In genomic region chr17:81392909-81393654, GRCh38 we compare ENCODE assay signal across 8 cellular contexts. TPM values are rescaled to one million over a fixed set of nuclear protein-coding genes. Genes with fewer than 3 reads are reported as not detected.
DNase-seq lines count a peak whose midpoint lies in the region; ATAC-seq and TF ChIP-seq lines count a peak whose summit lies in the region.

No MANE protein-coding gene starts in this region.

- intact Hi-C loops in PC-9 (cut with micrococcal nuclease; ENCODE audit: unreplicated experiment): loop anchor here (10.0 kb wide), 1 partner anchor 172 kb away; no protein-coding TSS in a partner anchor
- intact Hi-C loops in CD4-positive, alpha-beta T cell (cut with DNase I, micrococcal nuclease): no loop called here

- H3K4me1 Mint-ChIP-seq in CD4-positive, alpha-beta T cell (ENCODE audit: low read depth): peaks cover 23% of the 10 kb centered on the region
- peaks cover 5% of the 10 kb centered on the region for H3K4me1 Mint-ChIP-seq in stimulated activated memory B cell treated with anti-CD40 and anti-IgM and Interleukin-4, amounts not matched to agents 10 μg/mL and 1 μg/mL and 100 μg/mL, for 72 hours

- DNase-seq in EH (ENCODE audit: low read depth) (peak; percentile 25), PC-9 (no peak), fibroblast of mammary gland (ENCODE audit: low read depth) (no peak), activated T-cell treated with anti-CD3 and anti-CD28 coated beads for 4 hours (no peak)
- no peak for DNase-seq in CD4-positive, alpha-beta T cell

- peaks cover 15% of the 10 kb centered on the region for H3K4me1 ChIP-seq in PC-9 (replicated peaks; ENCODE audit: insufficient read depth)
- peaks cover 20% of the 10 kb centered on the region for H3K4me1 ChIP-seq in parathyroid adenoma

- no TSS peak for BruUV-seq in PC-9 (replicated peaks; lab: Mats Ljungman, UMichigan)

- no peaks in the 10 kb centered on the region for H3K9me2 ChIP-seq in PC-9 (ENCODE audit: insufficient read depth)

- POLR2A ChIA-PET in PC-9 (lab: Charles Lee; ENCODE audit: unreplicated experiment): interaction anchor here (0.6 to 1.0 kb wide), 3 partner anchors 59 to 113 kb away, joined by 3 to 5 read pairs (median 4); no protein-coding TSS in a partner anchor
- POLR2A ChIA-PET in CD4-positive, alpha-beta T cell (lab: Charles Lee): interaction anchor here (2.4 kb wide), 1 partner anchor 116 kb away, joined by 8 read pairs; no protein-coding TSS in a partner anchor

- no peaks in the 10 kb centered on the region for H4K20me1 ChIP-seq in PC-9 (ENCODE audit: insufficient read depth)

- no peaks in the 10 kb centered on the region for H3K9me3 ChIP-seq in PC-9 (ENCODE audit: insufficient read depth, low read depth)
- no peaks in the 10 kb centered on the region for H3K9me3 ChIP-seq in parathyroid adenoma (ENCODE audit: control insufficient read depth, low read length)
- H3K9me3 ChIP-seq in CD4-positive, alpha-beta T cell (ENCODE audit: control insufficient read depth, low read length): no peaks in the 10 kb centered on the region

- H3K4me3 ChIP-seq in PC-9: peak overlapping the region; percentile 63
- peak overlapping the region; percentile 52 for H3K4me3 ChIP-seq in fibroblast of mammary gland (ENCODE audit: control insufficient read depth, low read depth, low read length)
- H3K4me3 ChIP-seq in parathyroid adenoma (ENCODE audit: low read depth, low read length): peak overlapping the region; percentile 61

- H3K27me3 ChIP-seq in PC-9 (ENCODE audit: insufficient read depth, low read depth) (no peaks in the 10 kb centered on the region), parathyroid adenoma (ENCODE audit: control insufficient read depth, insufficient read depth, low read length) (no peaks in the 10 kb centered on the region)
- H3K27me3 ChIP-seq in CD4-positive, alpha-beta T cell (ENCODE audit: control insufficient read depth, insufficient read depth, low read length): peaks cover 91% of the 10 kb centered on the region

- no peak overlapping the region for H3K4me3 Mint-ChIP-seq in CD4-positive, alpha-beta T cell
- no peak overlapping the region for H3K4me3 Mint-ChIP-seq in stimulated activated memory B cell treated with anti-CD40 and anti-IgM and Interleukin-4, amounts not matched to agents 10 μg/mL and 1 μg/mL and 100 μg/mL, for 72 hours

- TF ChIP-seq CTCF in PC-9 (conservative IDR thresholded peaks at IDR 0.05): no peak
- no peak for TF ChIP-seq CTCF in fibroblast of mammary gland (conservative IDR thresholded peaks at IDR 0.05; ENCODE audit: control insufficient read depth, insufficient read depth, low read depth, low read length)
- TF ChIP-seq CTCF in parathyroid adenoma (IDR thresholded peaks at IDR 0.05): no peak
- TF ChIP-seq CTCF in CD4-positive, alpha-beta T cell (IDR thresholded peaks at IDR 0.05): no peak

- CTCF ChIA-PET in PC-9 (lab: Charles Lee): no interaction called here
- CTCF ChIA-PET in CD4-positive, alpha-beta T cell (lab: Charles Lee): interaction anchor here (1.1 kb wide), 1 partner anchor 101 kb away, joined by 3 read pairs; no protein-coding TSS in a partner anchor

- H3F3A ChIP-seq in PC-9 (ENCODE audit: insufficient read depth, low read depth): peaks cover 7% of the 10 kb centered on the region; the same call in 1 of the 2 replicates

- H3K79me2 ChIP-seq in PC-9 (ENCODE audit: low read depth) (peaks cover 36% of the 10 kb centered on the region), parathyroid adenoma (peaks cover under 1% of the 10 kb centered on the region)

- no peaks in the 10 kb centered on the region for H3K9me3 Mint-ChIP-seq in CD4-positive, alpha-beta T cell
- H3K9me3 Mint-ChIP-seq in stimulated activated memory B cell treated with anti-CD40 and anti-IgM and Interleukin-4, amounts not matched to agents 10 μg/mL and 1 μg/mL and 100 μg/mL, for 72 hours: no peaks in the 10 kb centered on the region

- no peak overlapping the region for H3K27ac ChIP-seq in PC-9
- H3K27ac ChIP-seq in parathyroid adenoma: peak overlapping the region; percentile 81
- no peak overlapping the region for H3K27ac ChIP-seq in CD4-positive, alpha-beta T cell (ENCODE audit: low read depth, low read length)

- H2AFZ ChIP-seq in PC-9: peak overlapping the region; percentile 60; the same call in 1 of the 2 replicates
- peak overlapping the region; percentile 30 for H2AFZ ChIP-seq in parathyroid adenoma

- H3K27me3 Mint-ChIP-seq in CD4-positive, alpha-beta T cell: peaks cover 67% of the 10 kb centered on the region
- peaks cover 65% of the 10 kb centered on the region for H3K27me3 Mint-ChIP-seq in stimulated activated memory B cell treated with anti-CD40 and anti-IgM and Interleukin-4, amounts not matched to agents 10 μg/mL and 1 μg/mL and 100 μg/mL, for 72 hours

- no peaks in the 10 kb centered on the region for H3K36me3 ChIP-seq in PC-9 (ENCODE audit: low read depth)
- H3K36me3 ChIP-seq in parathyroid adenoma (ENCODE audit: control insufficient read depth, insufficient read depth, low read length): no peaks in the 10 kb centered on the region

- peak overlapping the region; percentile 0 for H3K9ac ChIP-seq in parathyroid adenoma

- peaks cover 4% of the 10 kb centered on the region for H3K36me3 Mint-ChIP-seq in CD4-positive, alpha-beta T cell (ENCODE audit: low read depth)
- no peaks in the 10 kb centered on the region for H3K36me3 Mint-ChIP-seq in stimulated activated memory B cell treated with anti-CD40 and anti-IgM and Interleukin-4, amounts not matched to agents 10 μg/mL and 1 μg/mL and 100 μg/mL, for 72 hours

- H3K4me2 ChIP-seq in PC-9: peak overlapping the region; percentile 81
- peak overlapping the region; percentile 64 for H3K4me2 ChIP-seq in parathyroid adenoma (ENCODE audit: low read length)

- no peak overlapping the region for H3K27ac Mint-ChIP-seq in CD4-positive, alpha-beta T cell
- H3K27ac Mint-ChIP-seq in stimulated activated memory B cell treated with anti-CD40 and anti-IgM and Interleukin-4, amounts not matched to agents 10 μg/mL and 1 μg/mL and 100 μg/mL, for 72 hours: no peak overlapping the region

- no peak for ATAC-seq in CD4-positive, alpha-beta T cell (ENCODE audit: poor library complexity)
- ATAC-seq in stimulated activated memory B cell treated with anti-CD40 and anti-IgM and Interleukin-4, amounts not matched to agents 10 μg/mL and 1 μg/mL and 100 μg/mL, for 72 hours: no peak
- no peak for ATAC-seq in HG03378 (IDR thresholded peaks at IDR 0.05; ENCODE audit: unreplicated experiment)

RNA-seq across cellular contexts. Expression of gene BAHCC1, which starts 2.2 kb away (rescaled TPM):
- total RNA-seq in PC-9 (2021): 33.7 and 35.4 TPM in 2 replicates
- under 1 TPM; 0.20 to 0.41 TPM for total RNA-seq in CD4-positive, alpha-beta T cell

Comparison
In these comparisons a context has a peak if more than half of its experiments do, and no peak if none do; other contexts are left out.
1. RNA of gene BAHCC1, which starts 2.2 kb away (total RNA-seq): 33.7 to 35.4 TPM in PC-9; 0.20 to 0.41 TPM in CD4-positive, alpha-beta T cell; every median in the first group is over 10 times any median in the second.
2. Peak in every context shown above with its lines, with median percentiles within 50 percentile points of each other: H3K4me3 ChIP-seq.